ENCODE assay signal across 19 cellular contexts in genomic region chr11:45156201-45156600, GRCh38.
"Had no signal": no experiment of that assay in that cellular context is flagged by ENCODE, and none has a peak within 500 bp of the region (broad histone marks: within the 10 kb centered on the region; RNA-seq: fewer than 3 reads in every experiment).

No MANE protein-coding gene starts in this region.

- H3K27ac Mint-ChIP-seq: activated CD8-positive, alpha-beta T cell treated with anti-CD3 and anti-CD28 coated beads, Interleukin-2, amount 10 ng/mL, durations not matched to agents 7 days and 5 days; activated naive CD8-positive, alpha-beta T cell treated with anti-CD3 and anti-CD28 coated beads, Interleukin-2, amount 50 U/mL, for 24 hours had no signal

- H3K9me3 Mint-ChIP-seq: activated naive CD8-positive, alpha-beta T cell treated with anti-CD3 and anti-CD28 coated beads, Interleukin-2, amount 50 U/mL, for 24 hours; activated T-cell treated with anti-CD3 and anti-CD28 coated beads, Interleukin-2, amount 50 U/mL, for 4 hours; naive thymus-derived CD4-positive, alpha-beta T cell; stimulated activated naive CD8-positive, alpha-beta T cell treated with anti-CD3 and anti-CD28 coated beads, Interleukin-15, amount 100 ng/mL, for 72 hours had no signal

- H3K27me3 ChIP-seq: body of pancreas, heart right ventricle, suprapubic skin, tibial nerve had no signal

- H3K9me3 ChIP-seq: body of pancreas, heart right ventricle, lower lobe of right lung, suprapubic skin, tibial nerve had no signal

- H3K27ac ChIP-seq: body of pancreas, lower lobe of right lung, suprapubic skin, WERI-Rb-1 had no signal

- H3K27me3 Mint-ChIP-seq: activated naive CD8-positive, alpha-beta T cell treated with anti-CD3 and anti-CD28 coated beads, Interleukin-2, amount 50 U/mL, for 24 hours; naive thymus-derived CD4-positive, alpha-beta T cell; stimulated activated naive CD8-positive, alpha-beta T cell treated with anti-CD3 and anti-CD28 coated beads, Interleukin-15, amount 100 ng/mL, for 72 hours had no signal

- H3K4me3 Mint-ChIP-seq: activated CD8-positive, alpha-beta T cell treated with anti-CD3 and anti-CD28 coated beads, Interleukin-2, amount 10 ng/mL, durations not matched to agents 7 days and 5 days; activated naive CD8-positive, alpha-beta T cell treated with anti-CD3 and anti-CD28 coated beads, Interleukin-2, amount 50 U/mL, for 24 hours; activated T-cell treated with anti-CD3 and anti-CD28 coated beads, Interleukin-2, amount 50 U/mL, for 4 hours; naive thymus-derived CD4-positive, alpha-beta T cell; stimulated activated naive CD8-positive, alpha-beta T cell treated with anti-CD3 and anti-CD28 coated beads, Interleukin-15, amount 100 ng/mL, for 72 hours had no signal

- ATAC-seq: activated CD8-positive, alpha-beta T cell treated with anti-CD3 and anti-CD28 coated beads, Interleukin-2, amount 10 ng/mL, durations not matched to agents 7 days and 5 days; activated naive CD8-positive, alpha-beta T cell treated with anti-CD3 and anti-CD28 coated beads, Interleukin-2, amount 50 U/mL, for 24 hours; activated T-cell treated with anti-CD3 and anti-CD28 coated beads, Interleukin-2, amount 50 U/mL, for 4 hours; body of pancreas; heart right ventricle; left lobe of liver; lower lobe of right lung; naive thymus-derived CD4-positive, alpha-beta T cell; stimulated activated naive CD8-positive, alpha-beta T cell treated with anti-CD3 and anti-CD28 coated beads, Interleukin-15, amount 100 ng/mL, for 72 hours had no signal

- DNase-seq: activated CD4-positive, alpha-beta T cell treated with anti-CD3 and anti-CD28 coated beads, Interleukin-2, amount 50 U/mL, for 1 hour; activated CD8-positive, alpha-beta T cell treated with anti-CD3 and anti-CD28 coated beads, Interleukin-2, amount 10 ng/mL, durations not matched to agents 7 days and 5 days; activated effector memory CD4-positive, alpha-beta T cell treated with anti-CD3 and anti-CD28 coated beads, Interleukin-2, amount 50 U/mL, for 16 hours; activated naive CD4-positive, alpha-beta T cell treated with anti-CD3 and anti-CD28 coated beads, Interleukin-2, amount 50 U/mL, for 16 hours; activated naive CD8-positive, alpha-beta T cell treated with anti-CD3 and anti-CD28 coated beads, Interleukin-2, amount 50 U/mL, for 24 hours; activated T-cell treated with anti-CD3 and anti-CD28 coated beads, Interleukin-2, amount 50 U/mL, for 4 hours; body of pancreas; heart right ventricle; lower lobe of right lung; mesendoderm; naive thymus-derived CD4-positive, alpha-beta T cell; right cardiac atrium; stimulated activated CD4-positive, alpha-beta T cell treated with anti-CD3 and anti-CD28 coated beads, Interleukin-1b, Interleukin-23, amount 100 ng/mL, for 48 hours; stimulated activated naive CD8-positive, alpha-beta T cell treated with anti-CD3 and anti-CD28 coated beads, Interleukin-15, amount 100 ng/mL, for 72 hours; T-helper 1 cell; WERI-Rb-1 had no signal

- H3K36me3 ChIP-seq: heart right ventricle, lower lobe of right lung, suprapubic skin, tibial nerve, WERI-Rb-1 had no signal

- H3K4me3 ChIP-seq: body of pancreas, heart right ventricle, lower lobe of right lung, suprapubic skin, tibial nerve had no signal
